Comparison of ENCODE assay signal across 1 cellular context in genomic region chr15:92650966-92651365, GRCh38.
TF ChIP-seq lines count a peak whose summit lies in the region.

No MANE protein-coding gene starts in this region.

TF ChIP-seq in GM12878, 131 proteins besides CTCF, POLR2A, EP300 and RAD21 (continued from another document):
- TF ChIP-seq GABPA (IDR thresholded peaks at IDR 0.05; ENCODE audit: low read depth) (no peak), PAX8 (IDR thresholded peaks at IDR 0.05) (no peak), HSF1 (IDR thresholded peaks at IDR 0.05; ENCODE audit: low read depth, low read length) (no peak), CBFB (IDR thresholded peaks at IDR 0.05; ENCODE audit: low read depth) (no peak), JUND (IDR thresholded peaks at IDR 0.05; ENCODE audit: low read depth, low read length) (no peak), ATF7 (IDR thresholded peaks at IDR 0.05; ENCODE audit: low read depth) (no peak), SKIL (IDR thresholded peaks at IDR 0.05; ENCODE audit: low read depth, poor library complexity, severe bottlenecking) (no peak), E2F4 (IDR thresholded peaks at IDR 0.05; ENCODE audit: low read depth, low read length) (no peak), POU2F2 (IDR thresholded peaks at IDR 0.05; ENCODE audit: borderline replicate concordance, low read depth, low read length) (no peak), PAX5 (IDR thresholded peaks at IDR 0.05; ENCODE audit: borderline replicate concordance, low read depth, low read length) (no peak), MLLT1 (IDR thresholded peaks at IDR 0.05) (no peak), ZNF384 (IDR thresholded peaks at IDR 0.05; ENCODE audit: borderline replicate concordance, low read depth, low read length) (no peak), FOXM1 (IDR thresholded peaks at IDR 0.05; ENCODE audit: low read depth, low read length) (no peak), RCOR1 (conservative IDR thresholded peaks at IDR 0.05; ENCODE audit: low read depth, low read length) (no peak)
TF ChIP-seq in GM12878: peak in this region for 0.
